ENCODE assay signal across 1 cellular context in the genomic region with DNA sequence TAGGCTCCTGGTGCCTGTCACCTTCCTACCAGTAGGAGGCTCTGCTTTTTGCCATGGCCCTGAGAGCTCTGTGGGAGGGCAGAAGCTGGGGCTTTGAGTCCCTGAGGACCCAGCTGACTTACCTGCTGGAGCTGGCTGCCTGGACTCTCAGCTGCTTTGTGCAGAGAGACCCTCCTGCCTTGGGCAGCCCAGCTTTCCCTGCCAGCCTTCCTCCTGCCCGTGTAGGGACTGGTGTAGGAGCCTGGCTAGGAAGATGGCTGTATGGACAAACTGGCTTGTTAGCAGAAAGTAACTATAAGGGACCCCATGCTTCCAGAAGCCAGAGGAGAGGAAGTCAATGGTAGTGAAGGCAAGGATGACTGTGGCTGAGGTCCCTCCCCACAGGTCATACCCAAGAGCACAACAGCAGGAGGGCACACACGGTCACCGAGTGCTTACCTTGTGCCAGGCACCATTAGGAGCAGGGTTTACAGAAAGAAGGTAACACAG.
TF ChIP-seq lines count a peak whose summit lies in the region.

No MANE protein-coding gene starts in this region.

TF ChIP-seq in HEK293, 187 proteins besides CTCF, POLR2A, EP300 and RAD21 (continued from another document):
- TF ChIP-seq, protein P1, sequence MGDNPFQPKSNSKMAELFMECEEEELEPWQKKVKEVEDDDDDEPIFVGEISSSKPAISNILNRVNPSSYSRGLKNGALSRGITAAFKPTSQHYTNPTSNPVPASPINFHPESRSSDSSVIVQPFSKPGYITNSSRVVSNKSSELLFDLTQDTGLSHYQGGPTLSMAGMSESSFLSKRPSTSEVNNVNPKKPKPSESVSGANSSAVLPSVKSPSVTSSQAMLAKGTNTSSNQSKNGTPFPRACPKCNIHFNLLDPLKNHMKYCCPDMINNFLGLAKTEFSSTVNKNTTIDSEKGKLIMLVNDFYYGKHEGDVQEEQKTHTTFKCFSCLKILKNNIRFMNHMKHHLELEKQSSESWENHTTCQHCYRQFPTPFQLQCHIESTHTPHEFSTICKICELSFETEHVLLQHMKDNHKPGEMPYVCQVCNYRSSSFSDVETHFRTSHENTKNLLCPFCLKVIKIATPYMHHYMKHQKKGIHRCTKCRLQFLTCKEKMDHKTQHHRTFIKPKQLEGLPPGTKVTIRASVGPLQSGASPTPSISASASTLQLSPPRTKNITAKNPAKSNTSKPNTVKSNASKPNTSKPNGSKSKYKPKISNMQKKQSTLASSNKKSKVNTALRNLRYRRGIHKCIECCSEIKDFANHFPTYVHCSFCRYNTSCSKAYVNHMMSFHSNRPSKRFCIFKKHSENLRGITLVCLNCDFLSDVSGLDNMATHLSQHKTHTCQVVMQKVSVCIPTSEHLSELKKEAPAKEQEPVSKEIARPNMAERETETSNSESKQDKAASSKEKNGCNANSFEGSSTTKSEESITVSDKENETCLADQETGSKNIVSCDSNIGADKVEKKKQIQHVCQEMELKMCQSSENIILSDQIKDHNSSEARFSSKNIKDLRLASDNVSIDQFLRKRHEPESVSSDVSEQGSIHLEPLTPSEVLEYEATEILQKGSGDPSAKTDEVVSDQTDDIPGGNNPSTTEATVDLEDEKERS (tag by site-specific recombination; IDR thresholded peaks at IDR 0.05), result no peak
- peak; percentile 78 for TF ChIP-seq ZFHX2 (tag by site-specific recombination; conservative IDR thresholded peaks at IDR 0.05)
- TF ChIP-seq ZNF174 (tag by site-specific recombination; IDR thresholded peaks at IDR 0.05), result no peak
